Comparison of ENCODE assay signal across 30 cellular contexts in genomic region chr14:68317239-68317638, GRCh38.
"Had no signal": no experiment of that assay in that cellular context is flagged by ENCODE, and none has a peak within 500 bp of the region (broad histone marks: within the 10 kb centered on the region; RNA-seq: fewer than 3 reads in every experiment).

No MANE protein-coding gene starts in this region.

- H3K27ac Mint-ChIP-seq: activated naive CD4-positive, alpha-beta T cell treated with anti-CD3 and anti-CD28 coated beads, Interleukin-2, amount 10 ng/mL, durations not matched to agents 7 days and 5 days; activated naive CD8-positive, alpha-beta T cell treated with anti-CD3 and anti-CD28 coated beads, Interleukin-2, amount 10 ng/mL, durations not matched to agents 7 days and 5 days; activated T-helper 1 cell treated with anti-CD3 and anti-CD28 coated beads, Interleukin-12 subunit alpha, Interleukin-12 subunit beta, Interleukin-2, Interleukin-4 antibody, amounts not matched to agents 30 ng/mL and 10 ng/mL and 1 ng/mL, durations not matched to agents 14 hours and 24 hours and 36 hours; natural killer cell treated with Interleukin-12 subunit alpha and Interleukin-12 subunit beta and Interleukin-15 and Interleukin-18, amount 100 ng/mL, for 72 hours; stimulated activated effector memory CD8-positive, alpha-beta T cell treated with anti-CD3 and anti-CD28 coated beads, Interleukin-12 subunit alpha, Interleukin-12 subunit beta, amount 100 ng/mL, for 72 hours had no signal

- H3K27me3 Mint-ChIP-seq: activated naive CD4-positive, alpha-beta T cell treated with anti-CD3 and anti-CD28 coated beads, Interleukin-2, amount 10 ng/mL, durations not matched to agents 7 days and 5 days; activated naive CD8-positive, alpha-beta T cell treated with anti-CD3 and anti-CD28 coated beads, Interleukin-2, amount 10 ng/mL, durations not matched to agents 7 days and 5 days had no signal

- H3K9me3 Mint-ChIP-seq: activated naive CD4-positive, alpha-beta T cell treated with anti-CD3 and anti-CD28 coated beads, Interleukin-2, amount 10 ng/mL, durations not matched to agents 7 days and 5 days; activated T-helper 1 cell treated with anti-CD3 and anti-CD28 coated beads, Interleukin-12 subunit alpha, Interleukin-12 subunit beta, Interleukin-2, Interleukin-4 antibody, amounts not matched to agents 30 ng/mL and 10 ng/mL and 1 ng/mL, durations not matched to agents 14 hours and 24 hours and 36 hours; brain; natural killer cell treated with Interleukin-12 subunit alpha and Interleukin-12 subunit beta and Interleukin-15 and Interleukin-18, amount 100 ng/mL, for 72 hours; stimulated activated effector memory CD8-positive, alpha-beta T cell treated with anti-CD3 and anti-CD28 coated beads, Interleukin-12 subunit alpha, Interleukin-12 subunit beta, amount 100 ng/mL, for 72 hours had no signal

- H3K4me3 Mint-ChIP-seq: activated naive CD4-positive, alpha-beta T cell treated with anti-CD3 and anti-CD28 coated beads, Interleukin-2, amount 10 ng/mL, durations not matched to agents 7 days and 5 days; activated naive CD8-positive, alpha-beta T cell treated with anti-CD3 and anti-CD28 coated beads, Interleukin-2, amount 10 ng/mL, durations not matched to agents 7 days and 5 days; activated T-helper 1 cell treated with anti-CD3 and anti-CD28 coated beads, Interleukin-12 subunit alpha, Interleukin-12 subunit beta, Interleukin-2, Interleukin-4 antibody, amounts not matched to agents 30 ng/mL and 10 ng/mL and 1 ng/mL, durations not matched to agents 14 hours and 24 hours and 36 hours; brain; natural killer cell treated with Interleukin-12 subunit alpha and Interleukin-12 subunit beta and Interleukin-15 and Interleukin-18, amount 100 ng/mL, for 72 hours; stimulated activated effector memory CD8-positive, alpha-beta T cell treated with anti-CD3 and anti-CD28 coated beads, Interleukin-12 subunit alpha, Interleukin-12 subunit beta, amount 100 ng/mL, for 72 hours had no signal

- DNase-seq: activated CD4-positive, alpha-beta T cell treated with anti-CD3 and anti-CD28 coated beads for 48 hours; activated CD4-positive, alpha-beta T cell treated with anti-CD3 and anti-CD28 coated beads, Interleukin-2, amount 50 U/mL, for 48 hours; activated CD8-positive, alpha-beta memory T cell treated with anti-CD3 and anti-CD28 coated beads for 24 hours; activated gamma-delta T cell; activated naive CD4-positive, alpha-beta T cell treated with anti-CD3 and anti-CD28 coated beads, Interleukin-2, amount 10 ng/mL, durations not matched to agents 7 days and 5 days; activated naive CD8-positive, alpha-beta T cell treated with anti-CD3 and anti-CD28 coated beads, Interleukin-2, amount 10 ng/mL, durations not matched to agents 7 days and 5 days; activated T-cell treated with anti-CD3 and anti-CD28 coated beads, Interleukin-2, amount 50 U/mL, for 1 hour; dorsolateral prefrontal cortex; effector memory CD4-positive, alpha-beta T cell; glutamatergic neuron; left lung; mesendoderm; sigmoid colon; small intestine; stimulated activated CD4-positive, alpha-beta T cell treated with anti-CD3 and anti-CD28 coated beads, Interleukin-4, amount 100 ng/mL, for 24 hours; T-helper 9 cell; testis; transverse colon had no signal

- H3K4me3 ChIP-seq: ascending aorta, coronary artery, dorsolateral prefrontal cortex, left lung, lung, sigmoid colon, testis, transverse colon had no signal

- H3K9me3 ChIP-seq: ascending aorta, left lung, neutrophil, sigmoid colon, testis, transverse colon had no signal

- FAIRE-seq: islet of Langerhans, TTC549 had no signal

- H3K27ac ChIP-seq: ascending aorta, coronary artery, dorsolateral prefrontal cortex, left lung, neutrophil, sigmoid colon, testis, transverse colon, VCaP had no signal

- H3K36me3 Mint-ChIP-seq: natural killer cell treated with Interleukin-12 subunit alpha and Interleukin-12 subunit beta and Interleukin-15 and Interleukin-18, amount 100 ng/mL, for 72 hours had no signal

- ATAC-seq: activated CD4-positive, CD25-positive, alpha-beta regulatory T cell treated with anti-CD3 and anti-CD28 coated beads, Interleukin-2, amount 50 U/mL, for 24 hours; left lung; natural killer cell treated with Interleukin-12 subunit alpha and Interleukin-12 subunit beta and Interleukin-15 and Interleukin-18, amount 100 ng/mL, for 72 hours; stimulated activated effector memory CD8-positive, alpha-beta T cell treated with anti-CD3 and anti-CD28 coated beads, Interleukin-12 subunit alpha, Interleukin-12 subunit beta, amount 100 ng/mL, for 72 hours had no signal
